In genomic region chr4:176735300-176735699, GRCh38 we compare ENCODE assay signal across 1 cellular context.
TF ChIP-seq lines count a peak whose summit lies in the region.

No MANE protein-coding gene starts in this region.

TF ChIP-seq in SK-N-SH, 30 proteins besides CTCF, POLR2A, EP300 and RAD21:
- TF ChIP-seq PBX3 (IDR thresholded peaks at IDR 0.05), result 0 out of 2 replicates have a peak, but pooled peaks have one; percentile 29
- peak; percentile 67; the same call in 1 of the 2 replicates for TF ChIP-seq FOSL2 (IDR thresholded peaks at IDR 0.05; ENCODE audit: borderline replicate concordance, low read depth)
- peak; percentile 48 for TF ChIP-seq JUND (IDR thresholded peaks at IDR 0.05)
- TF ChIP-seq REST (IDR thresholded peaks at IDR 0.05; ENCODE audit: low read depth, low read length), result peak; percentile 92
- TF ChIP-seq ELF1 (IDR thresholded peaks at IDR 0.05), result no peak
- 0 out of 2 replicates have a peak, but pooled peaks have one; percentile 26 for TF ChIP-seq NFIC (IDR thresholded peaks at IDR 0.05; ENCODE audit: borderline replicate concordance)
- TF ChIP-seq POLR2AphosphoS5 (IDR thresholded peaks at IDR 0.05; ENCODE audit: low read depth, low read length), result peak; percentile 0; the same call in 1 of the 2 replicates
- no peak for TF ChIP-seq SIN3A (IDR thresholded peaks at IDR 0.05; ENCODE audit: borderline replicate concordance, low read depth, low read length)
